ENCODE assay signal across 1 cellular context in the genomic region with DNA sequence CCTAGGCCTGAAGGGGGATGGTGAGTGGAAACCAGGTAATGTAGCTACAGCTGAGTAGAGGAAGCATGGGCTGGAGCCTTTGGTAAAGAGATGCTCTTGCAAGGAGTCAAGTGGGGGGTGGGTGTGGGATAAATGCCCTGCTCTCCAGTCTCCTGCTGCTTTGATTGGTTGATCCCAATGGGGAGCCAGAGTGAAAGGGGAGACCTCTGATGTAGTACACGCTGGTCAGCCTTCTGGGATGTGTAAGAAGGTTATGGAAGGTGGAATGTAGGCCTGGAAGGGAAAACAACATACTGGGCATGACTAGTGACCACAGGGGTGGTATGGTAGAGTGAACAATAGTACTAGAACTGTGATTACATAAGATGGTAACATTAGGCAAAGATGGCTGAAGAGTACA.
TF ChIP-seq lines count a peak whose summit lies in the region.

No MANE protein-coding gene starts in this region.

TF ChIP-seq in IMR-90, 13 proteins besides CTCF, POLR2A, EP300 and RAD21:
- TF ChIP-seq MAFK (IDR thresholded peaks at IDR 0.05; ENCODE audit: low read depth, low read length) (no peak), FOS (IDR thresholded peaks at IDR 0.05; ENCODE audit: low read depth, low read length) (no peak), RCOR1 (IDR thresholded peaks at IDR 0.05; ENCODE audit: insufficient replicate concordance, low read length) (no peak), MAZ (IDR thresholded peaks at IDR 0.05; ENCODE audit: borderline replicate concordance, low read depth, low read length) (no peak), NFE2L2 (IDR thresholded peaks at IDR 0.05; ENCODE audit: low read depth, low read length) (no peak), BHLHE40 (IDR thresholded peaks at IDR 0.05; ENCODE audit: low read depth, low read length) (no peak)
- TF ChIP-seq, protein P1, sequence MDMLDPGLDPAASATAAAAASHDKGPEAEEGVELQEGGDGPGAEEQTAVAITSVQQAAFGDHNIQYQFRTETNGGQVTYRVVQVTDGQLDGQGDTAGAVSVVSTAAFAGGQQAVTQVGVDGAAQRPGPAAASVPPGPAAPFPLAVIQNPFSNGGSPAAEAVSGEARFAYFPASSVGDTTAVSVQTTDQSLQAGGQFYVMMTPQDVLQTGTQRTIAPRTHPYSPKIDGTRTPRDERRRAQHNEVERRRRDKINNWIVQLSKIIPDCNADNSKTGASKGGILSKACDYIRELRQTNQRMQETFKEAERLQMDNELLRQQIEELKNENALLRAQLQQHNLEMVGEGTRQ (IDR thresholded peaks at IDR 0.05; ENCODE audit: low read depth, low read length), result no peak
- TF ChIP-seq, protein P2, sequence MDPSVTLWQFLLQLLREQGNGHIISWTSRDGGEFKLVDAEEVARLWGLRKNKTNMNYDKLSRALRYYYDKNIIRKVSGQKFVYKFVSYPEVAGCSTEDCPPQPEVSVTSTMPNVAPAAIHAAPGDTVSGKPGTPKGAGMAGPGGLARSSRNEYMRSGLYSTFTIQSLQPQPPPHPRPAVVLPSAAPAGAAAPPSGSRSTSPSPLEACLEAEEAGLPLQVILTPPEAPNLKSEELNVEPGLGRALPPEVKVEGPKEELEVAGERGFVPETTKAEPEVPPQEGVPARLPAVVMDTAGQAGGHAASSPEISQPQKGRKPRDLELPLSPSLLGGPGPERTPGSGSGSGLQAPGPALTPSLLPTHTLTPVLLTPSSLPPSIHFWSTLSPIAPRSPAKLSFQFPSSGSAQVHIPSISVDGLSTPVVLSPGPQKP (IDR thresholded peaks at IDR 0.05; ENCODE audit: borderline replicate concordance, low read depth, low read length), result no peak
